In genomic region chr2:43467889-43468288, GRCh38 we compare ENCODE assay signal across 17 cellular contexts.
DNase-seq lines count a peak whose midpoint lies in the region; ATAC-seq, FAIRE-seq and TF ChIP-seq lines count a peak whose summit lies in the region.
"Had no signal": no experiment of that assay in that cellular context is flagged by ENCODE, and none has a peak within 500 bp of the region (broad histone marks: within the 10 kb centered on the region; RNA-seq: fewer than 3 reads in every experiment).

No MANE protein-coding gene starts in this region.

- CTCF ChIA-PET in AG04449 (lab: Yijun Ruan, JAX) = interaction anchor here (1.2 to 1.7 kb wide), 3 partner anchors 14 to 238 kb away, joined by 3 to 11 read pairs (median 3); no protein-coding TSS in a partner anchor
- CTCF ChIA-PET in PC-3 (lab: Charles Lee) = interaction anchor here (0.6 kb wide), 1 partner anchor 425 kb away, joined by 3 read pairs; no protein-coding TSS in a partner anchor

- H3K36me3 ChIP-seq in PC-3 (ENCODE audit: low read depth, low read length) = no peaks in the 10 kb centered on the region
- H3K36me3 ChIP-seq: adrenal gland, upper lobe of left lung, WERI-Rb-1 had no signal

- H3K4me3 ChIP-seq in AG04449 (ENCODE audit: low read depth, low read length) (no peak overlapping the region), PC-3 (ENCODE audit: low read length) (no peak overlapping the region)
- H3K4me3 ChIP-seq: adrenal gland, skin epidermis, upper lobe of left lung had no signal

- POLR2A ChIA-PET in AG04449 (lab: Yijun Ruan, JAX) (no interaction called here), PC-3 (lab: Charles Lee; ENCODE audit: unreplicated experiment) (interaction anchor here (0.6 kb wide), 1 partner anchor 10 kb away, joined by 3 read pairs; no protein-coding TSS in a partner anchor)

- H3K79me2 ChIP-seq in PC-3 (ENCODE audit: low read length) = no peaks in the 10 kb centered on the region

- intact Hi-C loops in PC-3 (cut with micrococcal nuclease) = no loop called here

- H3K4me1 ChIP-seq in PC-3 (ENCODE audit: insufficient read depth, low read length) = peaks cover 41% of the 10 kb centered on the region

- H3K4me2 ChIP-seq in PC-3 (ENCODE audit: low read length) = peak overlapping the region; percentile 49

- no peaks in the 10 kb centered on the region for H3F3A ChIP-seq in PC-3 (ENCODE audit: low read length, unreplicated experiment)

- H3K27ac ChIP-seq in PC-3 (ENCODE audit: low read length) = no peak overlapping the region; the same call in 1 of the 2 replicates
- H3K27ac ChIP-seq: adrenal gland, upper lobe of left lung, WERI-Rb-1 had no signal

- BruUV-seq in PC-3 (replicated peaks; lab: Mats Ljungman, UMichigan) = no TSS peak

- H3K9me2 ChIP-seq in PC-3 (replicated peaks; ENCODE audit: low read length) = no peaks in the 10 kb centered on the region

- DNase-seq in AG04449 (ENCODE audit: low read depth, low spot score) = peak; percentile 31
- DNase-seq in PC-3 = peak; percentile 60
- DNase-seq in omental fat pad (ENCODE audit: low spot score) = no peak
- DNase-seq in erythroblast (lab: John Stamatoyannopoulos, UW) = no peak
- no peak for DNase-seq in globus pallidus (ENCODE audit: low spot score)
- DNase-seq in NCI-H526 (lab: John Stamatoyannopoulos, UW) = no peak
- no peak for DNase-seq in DMS53 treated with DMSO at 0.1 percent for 48 hours (lab: John Stamatoyannopoulos, UW; ENCODE audit: unreplicated experiment)
- DNase-seq: ACHN, adrenal gland, DMS153, endodermal cell, NCI-H1436 treated with DMSO at 0.1 percent for 48 hours, upper lobe of left lung, WERI-Rb-1 had no signal

- no peaks in the 10 kb centered on the region for H4K20me1 ChIP-seq in PC-3 (ENCODE audit: low read length)

- no peak for TF ChIP-seq POLR2A in erythroblast (IDR thresholded peaks at IDR 0.05; ENCODE audit: low read length)

- no peaks in the 10 kb centered on the region for H3K27me3 ChIP-seq in PC-3 (ENCODE audit: low read length)
- H3K27me3 ChIP-seq: adrenal gland, upper lobe of left lung had no signal

- peak; percentile 47 for ATAC-seq in PC-3
- peak; percentile 11 for ATAC-seq in omental fat pad (ENCODE audit: low FRiP score)

- TF ChIP-seq CTCF in AG04449 (IDR thresholded peaks at IDR 0.05; ENCODE audit: insufficient read depth, low read length, missing control alignments) = no peak
- no peak for TF ChIP-seq CTCF in PC-3 (conservative IDR thresholded peaks at IDR 0.05; ENCODE audit: low read depth, low read length)
- no peak for TF ChIP-seq CTCF in omental fat pad (IDR thresholded peaks at IDR 0.05)

- H3K9ac ChIP-seq in PC-3 (ENCODE audit: low read length) = no peak overlapping the region

- no peaks in the 10 kb centered on the region for H3K9me3 ChIP-seq in PC-3 (ENCODE audit: low read length)
- H3K9me3 ChIP-seq: adrenal gland, upper lobe of left lung had no signal

- no peak overlapping the region for H2AFZ ChIP-seq in PC-3 (ENCODE audit: low read length)

- peak; percentile 98 for FAIRE-seq in endometrium (lab: Jason Lieb, UNC)
- FAIRE-seq: GM19239 had no signal

Comparison
In these comparisons a context has a peak if more than half of its experiments do, and no peak if none do; other contexts are left out.
1. DNase-seq: peak in AG04449 (single experiment) and PC-3 (single experiment); none in omental fat pad (single experiment), erythroblast (0 of 2), globus pallidus (single experiment), NCI-H526 (0 of 2) and DMS53 treated with DMSO at 0.1 percent for 48 hours (single experiment).